Comparison of ENCODE assay signal across 10 cellular contexts in the genomic region with DNA sequence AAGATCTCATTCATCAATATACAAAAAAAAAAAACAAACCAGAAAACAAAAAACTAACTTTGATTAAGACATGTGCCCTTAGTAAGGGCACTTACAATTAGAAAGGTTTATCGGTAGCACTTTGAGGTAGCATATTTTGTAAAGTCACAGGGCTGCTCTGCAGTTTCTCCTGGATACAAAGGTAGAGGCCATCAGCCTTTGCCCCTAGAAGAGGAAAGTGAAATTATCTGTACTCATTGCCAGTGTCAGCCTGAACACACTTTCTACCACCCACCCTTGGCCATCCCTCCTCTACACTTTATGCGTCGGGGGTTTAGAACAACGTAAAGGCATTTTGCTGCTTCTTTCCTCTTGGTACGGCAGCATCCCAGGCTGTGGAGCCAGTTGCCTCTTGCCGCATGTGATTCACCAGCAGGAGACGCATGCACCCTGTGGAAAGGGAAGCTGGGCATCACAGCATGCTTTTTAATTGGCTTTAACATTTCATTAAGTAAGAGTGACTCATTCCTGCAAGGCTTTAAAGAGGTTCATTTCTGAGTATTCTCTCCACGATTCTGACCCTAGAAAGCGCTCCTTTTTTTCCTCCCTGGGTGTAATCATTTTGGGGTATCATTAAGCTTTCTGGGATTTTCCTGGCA.
DNase-seq lines count a peak whose midpoint lies in the region.
"Had no signal": no experiment of that assay in that cellular context is flagged by ENCODE, and none has a peak within 500 bp of the region (broad histone marks: within the 10 kb centered on the region; RNA-seq: fewer than 3 reads in every experiment).

No MANE protein-coding gene starts in this region.

- H3F3A ChIP-seq in GM23248 (ENCODE audit: insufficient read depth): peaks cover 71% of the 10 kb centered on the region

- H3K4me1 ChIP-seq in GM23248 (ENCODE audit: insufficient read depth): peaks cover 60% of the 10 kb centered on the region

- 53 to 58% methylated on average over 9 of the region's 9 CpGs for WGBS in GM23248 (ENCODE audit: low coverage in 1 of 2, low lambda C conversion rate in 2 of 2, missing lambda C conversion rate in 2 of 2), 2 experiments

- peaks cover 18% of the 10 kb centered on the region for H3K36me3 ChIP-seq in GM23248 (ENCODE audit: low read depth)

- no peaks in the 10 kb centered on the region for H3K9me2 ChIP-seq in GM23248 (ENCODE audit: insufficient read depth)

- H3K9ac ChIP-seq in GM23248: no peak overlapping the region

- no peak overlapping the region for H2AFZ ChIP-seq in GM23248

- H4K20me1 ChIP-seq in GM23248 (ENCODE audit: insufficient read depth): no peaks in the 10 kb centered on the region

- no peaks in the 10 kb centered on the region for H3K79me2 ChIP-seq in GM23248 (ENCODE audit: insufficient read depth)

- in situ Hi-C loops in GM23248 (cut with MboI): no loop called here

- H3K4me3 ChIP-seq in GM23248: no peak overlapping the region
- H3K4me3 ChIP-seq: body of pancreas had no signal

- H3K27ac ChIP-seq in GM23248: peak overlapping the region; percentile 9; the same call in 1 of the 2 replicates
- H3K27ac ChIP-seq: body of pancreas, HL-60 had no signal

- peak overlapping the region; percentile 20 for H3K4me2 ChIP-seq in GM23248 (ENCODE audit: unreplicated experiment)

- no peaks in the 10 kb centered on the region for H3K27me3 ChIP-seq in GM23248 (replicated peaks; ENCODE audit: insufficient read depth)
- H3K27me3 ChIP-seq: body of pancreas had no signal

- DNase-seq in GM23248: peak; percentile 78
- DNase-seq in SK-N-DZ (ENCODE audit: low spot score): peak; percentile 19
- DNase-seq in fibroblast of gingiva (ENCODE audit: low read depth): peak; percentile 81
- DNase-seq in pons (ENCODE audit: low spot score): peak; percentile 12
- DNase-seq in NCI-H2029 (lab: John Stamatoyannopoulos, UW): no peak
- no peak for DNase-seq in T-helper 9 cell
- no peak for DNase-seq in NCI-H1092 treated with DMSO at 0.1 percent for 48 hours (lab: John Stamatoyannopoulos, UW)
- DNase-seq in activated T-cell treated with anti-CD3 and anti-CD28 coated beads, Interleukin-2, amount 50 U/mL, for 48 hours: no peak

- no peaks in the 10 kb centered on the region for H3K9me3 ChIP-seq in GM23248 (ENCODE audit: low read depth)
- H3K9me3 ChIP-seq: body of pancreas had no signal

Comparison
In these comparisons a context has a peak if more than half of its experiments do, and no peak if none do; other contexts are left out.
1. DNase-seq: peak in GM23248 (single experiment), SK-N-DZ (single experiment), fibroblast of gingiva (single experiment) and pons (single experiment); none in NCI-H2029 (single experiment), T-helper 9 cell (single experiment), NCI-H1092 treated with DMSO at 0.1 percent for 48 hours (single experiment) and activated T-cell treated with anti-CD3 and anti-CD28 coated beads, Interleukin-2, amount 50 U/mL, for 48 hours (0 of 2).